In genomic region chr17:4334776-4335175, GRCh38 we compare ENCODE assay signal across 19 cellular contexts. TPM values are rescaled to one million over a fixed set of nuclear protein-coding genes. Genes with fewer than 3 reads are reported as not detected.
DNase-seq lines count a peak whose midpoint lies in the region; ATAC-seq, FAIRE-seq and TF ChIP-seq lines count a peak whose summit lies in the region.
"Had no signal": no experiment of that assay in that cellular context is flagged by ENCODE, and none has a peak within 500 bp of the region (broad histone marks: within the 10 kb centered on the region; RNA-seq: fewer than 3 reads in every experiment).

No MANE protein-coding gene starts in this region.

- peak overlapping the region; percentile 40 for H3K27ac ChIP-seq in CD4-positive, alpha-beta T cell (ENCODE audit: low read depth, low read length)
- H3K27ac ChIP-seq in DOHH2 (ENCODE audit: low read depth, low read length) (peak overlapping the region; percentile 6), suprapubic skin (no peak overlapping the region), pancreas (no peak overlapping the region)
- H3K27ac ChIP-seq: gastroesophageal sphincter had no signal

- peak overlapping the region; percentile 80 for H3K27ac Mint-ChIP-seq in CD4-positive, alpha-beta T cell
- H3K27ac Mint-ChIP-seq in activated T-helper 1 cell treated with anti-CD3 and anti-CD28 coated beads, Interleukin-12 subunit alpha, Interleukin-12 subunit beta, Interleukin-2, Interleukin-4 antibody, amounts not matched to agents 30 ng/mL and 10 ng/mL and 1 ng/mL, durations not matched to agents 14 hours and 24 hours and 36 hours, result peak overlapping the region; percentile 50
- peak overlapping the region; percentile 34 to 68 for H3K27ac Mint-ChIP-seq in natural killer cell
- H3K27ac Mint-ChIP-seq: dendritic cell treated with granulocyte-macrophage colony-stimulating factor and Interleukin-4, amounts not matched to agents 40 ng/mL and 50 ng/mL, for 4 days had no signal

- no peak for TF ChIP-seq CTCF in CD4-positive, alpha-beta T cell (IDR thresholded peaks at IDR 0.05)
- TF ChIP-seq CTCF in DOHH2 (IDR thresholded peaks at IDR 0.05; ENCODE audit: low read depth, low read length, poor library complexity, severe bottlenecking) (no peak), natural killer cell (IDR thresholded peaks at IDR 0.05) (no peak), suprapubic skin (IDR thresholded peaks at IDR 0.05) (no peak), pancreas (IDR thresholded peaks at IDR 0.05) (no peak)

- H3K4me1 Mint-ChIP-seq in CD4-positive, alpha-beta T cell (ENCODE audit: low read depth), result peaks cover 73% of the 10 kb centered on the region
- H3K4me1 Mint-ChIP-seq in activated T-helper 1 cell treated with anti-CD3 and anti-CD28 coated beads, Interleukin-12 subunit alpha, Interleukin-12 subunit beta, Interleukin-2, Interleukin-4 antibody, amounts not matched to agents 30 ng/mL and 10 ng/mL and 1 ng/mL, durations not matched to agents 14 hours and 24 hours and 36 hours (ENCODE audit: low read depth), result peaks cover 37% of the 10 kb centered on the region
- H3K4me1 Mint-ChIP-seq in natural killer cell, result peaks cover 42 to 49% of the 10 kb centered on the region in 2 donors

- no peaks in the 10 kb centered on the region for H3K9me3 Mint-ChIP-seq in CD4-positive, alpha-beta T cell
- H3K9me3 Mint-ChIP-seq in activated T-helper 1 cell treated with anti-CD3 and anti-CD28 coated beads, Interleukin-12 subunit alpha, Interleukin-12 subunit beta, Interleukin-2, Interleukin-4 antibody, amounts not matched to agents 30 ng/mL and 10 ng/mL and 1 ng/mL, durations not matched to agents 14 hours and 24 hours and 36 hours, result no peaks in the 10 kb centered on the region
- H3K9me3 Mint-ChIP-seq in natural killer cell, result no peaks in the 10 kb centered on the region
- H3K9me3 Mint-ChIP-seq: dendritic cell treated with granulocyte-macrophage colony-stimulating factor and Interleukin-4, amounts not matched to agents 40 ng/mL and 50 ng/mL, for 4 days had no signal

- CTCF ChIA-PET in CD4-positive, alpha-beta T cell (lab: Charles Lee), result interaction anchor here (2.2 kb wide), 1 partner anchor 30 kb away, joined by 7 read pairs; no protein-coding TSS in a partner anchor
- CTCF ChIA-PET in HEK293T (lab: Yijun Ruan, JAX), result no interaction called here

- H3K36me3 Mint-ChIP-seq in CD4-positive, alpha-beta T cell (ENCODE audit: low read depth), result peaks cover 3% of the 10 kb centered on the region
- peaks cover 4% of the 10 kb centered on the region for H3K36me3 Mint-ChIP-seq in activated T-helper 1 cell treated with anti-CD3 and anti-CD28 coated beads, Interleukin-12 subunit alpha, Interleukin-12 subunit beta, Interleukin-2, Interleukin-4 antibody, amounts not matched to agents 30 ng/mL and 10 ng/mL and 1 ng/mL, durations not matched to agents 14 hours and 24 hours and 36 hours (ENCODE audit: low read depth)
- no peaks in the 10 kb centered on the region for H3K36me3 Mint-ChIP-seq in natural killer cell

- H3K4me3 Mint-ChIP-seq in CD4-positive, alpha-beta T cell, result peak overlapping the region; percentile 42
- peak overlapping the region; percentile 10 for H3K4me3 Mint-ChIP-seq in activated T-helper 1 cell treated with anti-CD3 and anti-CD28 coated beads, Interleukin-12 subunit alpha, Interleukin-12 subunit beta, Interleukin-2, Interleukin-4 antibody, amounts not matched to agents 30 ng/mL and 10 ng/mL and 1 ng/mL, durations not matched to agents 14 hours and 24 hours and 36 hours
- H3K4me3 Mint-ChIP-seq in natural killer cell, result peak overlapping the region; percentile 7
- H3K4me3 Mint-ChIP-seq: dendritic cell treated with granulocyte-macrophage colony-stimulating factor and Interleukin-4, amounts not matched to agents 40 ng/mL and 50 ng/mL, for 4 days had no signal

- H4K20me1 ChIP-seq in DOHH2 (ENCODE audit: control insufficient read depth, insufficient read depth, low read depth, low read length), result peaks cover 37% of the 10 kb centered on the region

- no peak for FAIRE-seq in pancreas (lab: Jason Lieb, UNC)

- POLR2A ChIA-PET in CD4-positive, alpha-beta T cell (lab: Charles Lee), result interaction anchor here (0.8 kb wide), 1 partner anchor 50 kb away, joined by 3 read pairs; no protein-coding TSS in a partner anchor
- POLR2A ChIA-PET in HEK293T (lab: Yijun Ruan, JAX), result interaction anchor here (0.6 kb wide), 1 partner anchor 12 kb away, joined by 3 read pairs; no protein-coding TSS in a partner anchor

- peaks cover 100% of the 10 kb centered on the region for H3K79me2 ChIP-seq in DOHH2 (ENCODE audit: control insufficient read depth, low read length)

- peaks cover 34% of the 10 kb centered on the region for H3F3A ChIP-seq in DOHH2 (ENCODE audit: control insufficient read depth, insufficient read depth)

- no peaks in the 10 kb centered on the region for H3K27me3 ChIP-seq in CD4-positive, alpha-beta T cell (ENCODE audit: control insufficient read depth, insufficient read depth, low read length)
- H3K27me3 ChIP-seq in DOHH2 (ENCODE audit: control insufficient read depth, low read length) (no peaks in the 10 kb centered on the region), suprapubic skin (no peaks in the 10 kb centered on the region), pancreas (no peaks in the 10 kb centered on the region)
- H3K27me3 ChIP-seq: gastroesophageal sphincter had no signal

- peaks cover 62% of the 10 kb centered on the region for H3K36me3 ChIP-seq in DOHH2 (ENCODE audit: control insufficient read depth, low read length)
- no peaks in the 10 kb centered on the region for H3K36me3 ChIP-seq in suprapubic skin
- H3K36me3 ChIP-seq in pancreas, result no peaks in the 10 kb centered on the region
- H3K36me3 ChIP-seq: gastroesophageal sphincter had no signal

- no peak for TF ChIP-seq EP300 in suprapubic skin (IDR thresholded peaks at IDR 0.05)

- no peak for TF ChIP-seq POLR2A in suprapubic skin (IDR thresholded peaks at IDR 0.05)

- intact Hi-C loops in CD4-positive, alpha-beta T cell (cut with DNase I, micrococcal nuclease), result loop anchor here in 1 of 2 experiments (5.0 kb wide), 1 partner anchor 33 kb away; the partner anchor contains the start of gene UBE2G1
- intact Hi-C loops in activated T-helper 1 cell treated with anti-CD3 and anti-CD28 coated beads, Interleukin-12 subunit alpha, Interleukin-12 subunit beta, Interleukin-2, Interleukin-4 antibody, amounts not matched to agents 30 ng/mL and 10 ng/mL and 1 ng/mL, durations not matched to agents 14 hours and 24 hours and 36 hours (cut with micrococcal nuclease), result loop anchor here (1.0 kb wide), 1 partner anchor 30 kb away; no protein-coding TSS in a partner anchor
- intact Hi-C loops in natural killer cell (cut with micrococcal nuclease) (no loop called here), pancreas (cut with DNase I) (no loop called here)

- H3K4me1 ChIP-seq in DOHH2 (ENCODE audit: control insufficient read depth, low read length) (peaks cover 65% of the 10 kb centered on the region), suprapubic skin (peaks cover 34% of the 10 kb centered on the region), pancreas (peaks cover 4 to 24% (median 11%) of the 10 kb centered on the region in 3 donors)

- WGBS in suprapubic skin, result 54% methylated on average over 2 of the region's 2 CpGs
- 52 to 59% methylated on average over 2 of the region's 2 CpGs for WGBS in pancreas, 2 donors

- no peaks in the 10 kb centered on the region for H3K9me2 ChIP-seq in DOHH2 (replicated peaks; ENCODE audit: control insufficient read depth, low read length)

- peak overlapping the region; percentile 9 for H3K4me2 ChIP-seq in DOHH2 (ENCODE audit: low read length)

- no peak for DNase-seq in CD4-positive, alpha-beta T cell
- no peak for DNase-seq in activated T-helper 1 cell treated with anti-CD3 and anti-CD28 coated beads, Interleukin-12 subunit alpha, Interleukin-12 subunit beta, Interleukin-2, Interleukin-4 antibody, amounts not matched to agents 30 ng/mL and 10 ng/mL and 1 ng/mL, durations not matched to agents 14 hours and 24 hours and 36 hours (ENCODE audit: low spot score)
- DNase-seq in natural killer cell, result no peak
- no peak for DNase-seq in suprapubic skin (ENCODE audit: low spot score in 2 of 2)
- no peak for DNase-seq in pancreas
- DNase-seq in HEK293T (ENCODE audit: extremely low spot score), result no peak
- DNase-seq: activated CD4-positive, alpha-beta T cell treated with anti-CD3 and anti-CD28 coated beads, Interleukin-2, amount 50 U/mL, for 1 hour; activated effector memory CD4-positive, alpha-beta T cell treated with Interleukin-2 at 50 U/mL for 16 hours; erythroblast; GOT3; mucosa of descending colon; NCI-H2081 treated with DMSO at 0.1 percent for 48 hours; NCI-H524; SHP77 treated with DMSO at 0.1 percent for 48 hours; stimulated activated CD4-positive, alpha-beta T cell treated with anti-CD3 and anti-CD28 coated beads, Interleukin-4, amount 100 ng/mL, for 4 hours; stimulated activated CD8-positive, alpha-beta memory T cell treated with anti-CD3 and anti-CD28 coated beads, Interleukin-4, amount 100 ng/mL, for 48 hours had no signal

- H3K27me3 Mint-ChIP-seq in CD4-positive, alpha-beta T cell, result no peaks in the 10 kb centered on the region
- H3K27me3 Mint-ChIP-seq in activated T-helper 1 cell treated with anti-CD3 and anti-CD28 coated beads, Interleukin-12 subunit alpha, Interleukin-12 subunit beta, Interleukin-2, Interleukin-4 antibody, amounts not matched to agents 30 ng/mL and 10 ng/mL and 1 ng/mL, durations not matched to agents 14 hours and 24 hours and 36 hours (ENCODE audit: insufficient read depth), result no peaks in the 10 kb centered on the region
- no peaks in the 10 kb centered on the region for H3K27me3 Mint-ChIP-seq in natural killer cell (ENCODE audit: low read depth in 2 of 2)
- H3K27me3 Mint-ChIP-seq: dendritic cell treated with granulocyte-macrophage colony-stimulating factor and Interleukin-4, amounts not matched to agents 40 ng/mL and 50 ng/mL, for 4 days had no signal

- no peak overlapping the region for H3K4me3 ChIP-seq in DOHH2 (ENCODE audit: low read length)
- no peak overlapping the region for H3K4me3 ChIP-seq in suprapubic skin
- H3K4me3 ChIP-seq in pancreas, result no peak overlapping the region
- H3K4me3 ChIP-seq: gastroesophageal sphincter, mucosa of descending colon had no signal

- ATAC-seq in CD4-positive, alpha-beta T cell (ENCODE audit: poor library complexity), result peak; percentile 83
- no peak for ATAC-seq in natural killer cell
- no peak for ATAC-seq in pancreas
- ATAC-seq: gastroesophageal sphincter, mucosa of descending colon had no signal

- no peaks in the 10 kb centered on the region for H3K9me3 ChIP-seq in CD4-positive, alpha-beta T cell (ENCODE audit: control insufficient read depth, low read length)
- H3K9me3 ChIP-seq in DOHH2 (ENCODE audit: control insufficient read depth, insufficient read depth, low read length), result no peaks in the 10 kb centered on the region
- H3K9me3 ChIP-seq in suprapubic skin, result no peaks in the 10 kb centered on the region
- H3K9me3 ChIP-seq in pancreas, result no peaks in the 10 kb centered on the region
- H3K9me3 ChIP-seq: gastroesophageal sphincter, mucosa of descending colon had no signal

RNA-seq across cellular contexts. Expression of gene UBE2G1, which starts 31.7 kb away (rescaled TPM):
- total RNA-seq in CD4-positive, alpha-beta T cell, result 10 to 100 TPM; 58.5 to 58.8 TPM
- 80.3 and 87.3 TPM in 2 replicates for total RNA-seq in activated T-helper 1 cell treated with anti-CD3 and anti-CD28 coated beads, Interleukin-12 subunit alpha, Interleukin-12 subunit beta, Interleukin-2, Interleukin-4 antibody, amounts not matched to agents 30 ng/mL and 10 ng/mL and 1 ng/mL, durations not matched to agents 14 hours and 24 hours and 36 hours
- 10 to 100 TPM; 58.2 to 76.4 (median 64.7) TPM for total RNA-seq in natural killer cell
- 10 to 100 TPM; 53.4 to 75.4 (median 67.4) TPM for total RNA-seq in suprapubic skin
- total RNA-seq in pancreas, result 10 to 100 TPM; 19.7 to 29.3 (median 23.7) TPM
- polyA plus RNA-seq in pancreas, result 1 to 10 TPM; 4.3 to 8.1 TPM

Comparison
In these comparisons a context has a peak if more than half of its experiments do, and no peak if none do; other contexts are left out.
1. H3K27ac ChIP-seq: peak in CD4-positive, alpha-beta T cell (single experiment) and DOHH2 (single experiment); none in suprapubic skin (single experiment) and pancreas (0 of 4).
2. Peak in every context shown above with its lines, with median percentiles within 50 percentile points of each other: H3K27ac Mint-ChIP-seq and H3K4me3 Mint-ChIP-seq.